In genomic region chr1:1360511-1361169, GRCh38 we compare ENCODE assay signal across 11 cellular contexts. TPM values are rescaled to one million over a fixed set of nuclear protein-coding genes. Genes with fewer than 3 reads are reported as not detected.
DNase-seq lines count a peak whose midpoint lies in the region; ATAC-seq and TF ChIP-seq lines count a peak whose summit lies in the region.
"Had no signal": no experiment of that assay in that cellular context is flagged by ENCODE, and none has a peak within 500 bp of the region (broad histone marks: within the 10 kb centered on the region; RNA-seq: fewer than 3 reads in every experiment).

No MANE protein-coding gene starts in this region.

- H3K27ac ChIP-seq in subcutaneous abdominal adipose tissue (ENCODE audit: low read depth, low read length), result peak overlapping the region; percentile 84

- peaks cover 0 to 5% (median 0%) of the 10 kb centered on the region in 5 donors for H3K27me3 ChIP-seq in subcutaneous abdominal adipose tissue (ENCODE audit: control insufficient read depth in 5 of 5, insufficient read depth in 4 of 5, low read length in 5 of 5)

- no peaks in the 10 kb centered on the region for H3K36me3 Mint-ChIP-seq in activated CD8-positive, alpha-beta T cell treated with anti-CD3 and anti-CD28 coated beads for 36 hours (ENCODE audit: low read depth)

- no peak for ATAC-seq in activated CD8-positive, alpha-beta T cell treated with anti-CD3 and anti-CD28 coated beads for 36 hours
- ATAC-seq in HG03442 (IDR thresholded peaks at IDR 0.05; ENCODE audit: unreplicated experiment) (no peak), GM21367 (IDR thresholded peaks at IDR 0.05; ENCODE audit: unreplicated experiment) (no peak)
- ATAC-seq: left colon had no signal

- H3K9ac ChIP-seq in subcutaneous abdominal adipose tissue (ENCODE audit: low read length in 5 of 5), result no peak overlapping the region

- CTCF ChIA-PET in activated CD8-positive, alpha-beta T cell treated with anti-CD3 and anti-CD28 coated beads for 36 hours (lab: Charles Lee), result no interaction called here

- no peaks in the 10 kb centered on the region for H3K9me3 Mint-ChIP-seq in activated CD8-positive, alpha-beta T cell treated with anti-CD3 and anti-CD28 coated beads for 36 hours

- no peaks in the 10 kb centered on the region for H3K27me3 Mint-ChIP-seq in activated CD8-positive, alpha-beta T cell treated with anti-CD3 and anti-CD28 coated beads for 36 hours

- no peak for TF ChIP-seq CTCF in activated CD8-positive, alpha-beta T cell treated with anti-CD3 and anti-CD28 coated beads for 36 hours (IDR thresholded peaks at IDR 0.05)

- no peak overlapping the region for H3K4me3 Mint-ChIP-seq in activated CD8-positive, alpha-beta T cell treated with anti-CD3 and anti-CD28 coated beads for 36 hours

- peaks cover 3 to 58% (median 57%) of the 10 kb centered on the region in 5 donors for H3K4me1 ChIP-seq in subcutaneous abdominal adipose tissue (ENCODE audit: control insufficient read depth in 5 of 5, insufficient read depth in 5 of 5, low read length in 5 of 5)

- POLR2A ChIA-PET in activated CD8-positive, alpha-beta T cell treated with anti-CD3 and anti-CD28 coated beads for 36 hours (lab: Charles Lee), result no interaction called here

- H3K4me1 Mint-ChIP-seq in activated CD8-positive, alpha-beta T cell treated with anti-CD3 and anti-CD28 coated beads for 36 hours (ENCODE audit: low read depth), result peaks cover 16% of the 10 kb centered on the region

- peak overlapping the region in 4 of 5 donors; percentile 0 to 42 (median 22) for H3K4me3 ChIP-seq in subcutaneous abdominal adipose tissue (ENCODE audit: low read depth in 1 of 5, low read length in 5 of 5)

- in situ Hi-C loops in T47D (cut with HindIII; ENCODE audit: low pct_unique_long_range_greater_than_20kb, low sequenced_read_pairs), result no loop called here

- DNase-seq in HK-2 (ENCODE audit: unreplicated experiment) (peak; percentile 94), T47D (ENCODE audit: low read depth in 1 of 2, low spot score in 1 of 2) (peak; percentile 57 to 76), kidney glomerular epithelial cell (lab: John Stamatoyannopoulos, UW) (peak; percentile 89), NCI-H146 (lab: John Stamatoyannopoulos, UW) (no peak)
- no peak for DNase-seq in activated CD8-positive, alpha-beta T cell treated with anti-CD3 and anti-CD28 coated beads for 36 hours
- DNase-seq: activated T-cell treated with anti-CD3 and anti-CD28 coated beads, Interleukin-2, amount 50 U/mL, for 48 hours; NCI-H1092 had no signal

- H3K36me3 ChIP-seq in subcutaneous abdominal adipose tissue (ENCODE audit: control insufficient read depth in 5 of 5, insufficient read depth in 5 of 5, low read length in 5 of 5), result no peaks in the 10 kb centered on the region

- H3K9me3 ChIP-seq in subcutaneous abdominal adipose tissue (ENCODE audit: control insufficient read depth in 5 of 5, low read length in 5 of 5), result no peaks in the 10 kb centered on the region

- intact Hi-C loops in activated CD8-positive, alpha-beta T cell treated with anti-CD3 and anti-CD28 coated beads for 36 hours (cut with micrococcal nuclease), result no loop called here

- no peak overlapping the region for H3K27ac Mint-ChIP-seq in activated CD8-positive, alpha-beta T cell treated with anti-CD3 and anti-CD28 coated beads for 36 hours

RNA-seq across cellular contexts. Expression of gene MXRA8, which starts 2.3 kb away (rescaled TPM):
- under 1 TPM; 0.92 to 0.98 TPM for total RNA-seq in activated CD8-positive, alpha-beta T cell treated with anti-CD3 and anti-CD28 coated beads for 36 hours

RNA-seq across cellular contexts. Expression of gene DVL1, which starts 11.4 kb away (rescaled TPM):
- total RNA-seq in activated CD8-positive, alpha-beta T cell treated with anti-CD3 and anti-CD28 coated beads for 36 hours, result 10 to 100 TPM; 37.2 to 39.2 TPM

RNA-seq across cellular contexts. Expression of gene AURKAIP1, which starts 14.4 kb away (rescaled TPM):
- 100 to 1,000 TPM; 127 TPM for total RNA-seq in activated CD8-positive, alpha-beta T cell treated with anti-CD3 and anti-CD28 coated beads for 36 hours

RNA-seq across cellular contexts. Expression of gene TAS1R3, which starts 29.6 kb away (rescaled TPM):
- total RNA-seq in activated CD8-positive, alpha-beta T cell treated with anti-CD3 and anti-CD28 coated beads for 36 hours, result under 1 TPM; 0.13 to 0.14 TPM

RNA-seq across cellular contexts. Expression of gene CPTP, which starts 36.0 kb away (rescaled TPM):
- 10 to 100 TPM in 1 of 2 experiments, 1 to 10 TPM in 1; 8.4 to 11.0 TPM for total RNA-seq in activated CD8-positive, alpha-beta T cell treated with anti-CD3 and anti-CD28 coated beads for 36 hours

Comparison
In these comparisons a context has a peak if more than half of its experiments do, and no peak if none do; other contexts are left out.
1. DNase-seq: peak in HK-2 (single experiment), T47D (2 of 2) and kidney glomerular epithelial cell (single experiment); none in activated CD8-positive, alpha-beta T cell treated with anti-CD3 and anti-CD28 coated beads for 36 hours (single experiment) and NCI-H146 (single experiment).